Comparison of ENCODE assay signal across 17 cellular contexts in the genomic region with DNA sequence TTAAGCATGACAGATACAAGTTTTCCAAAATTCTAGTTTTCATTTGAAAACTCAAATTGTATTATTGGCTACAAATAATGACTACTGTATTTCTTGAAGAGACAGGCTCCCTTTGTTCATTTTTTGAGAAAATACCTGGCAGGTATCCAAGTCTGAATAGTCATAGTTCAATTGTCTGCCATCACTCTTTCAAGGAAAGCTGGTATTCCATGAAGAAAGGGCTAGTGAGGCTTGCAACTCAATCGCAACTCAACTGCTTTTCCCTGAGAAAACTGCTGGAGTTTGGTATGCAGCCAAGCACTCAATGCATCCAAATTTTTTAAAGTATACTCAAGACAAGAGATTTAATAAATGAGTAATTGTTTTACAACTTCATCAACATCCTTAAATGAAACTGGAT.
DNase-seq lines count a peak whose midpoint lies in the region; ATAC-seq, FAIRE-seq and TF ChIP-seq lines count a peak whose summit lies in the region.
"Had no signal": no experiment of that assay in that cellular context is flagged by ENCODE, and none has a peak within 500 bp of the region (broad histone marks: within the 10 kb centered on the region; RNA-seq: fewer than 3 reads in every experiment).

No MANE protein-coding gene starts in this region.

- in situ Hi-C loops in GM23248 (cut with MboI) = no loop called here

- TF ChIP-seq CTCF in RWPE2 (IDR thresholded peaks at IDR 0.05; ENCODE audit: poor library complexity, severe bottlenecking) (no peak), epithelial cell of esophagus (IDR thresholded peaks at IDR 0.05; ENCODE audit: insufficient read depth, low read depth, low read length, missing control alignments) (no peak), osteoblast (IDR thresholded peaks at IDR 0.05; ENCODE audit: extremely low read depth, low read depth, low read length) (no peak), neural progenitor cell (IDR thresholded peaks at IDR 0.05) (no peak)

- H3K4me1 Mint-ChIP-seq in neural progenitor cell = no peaks in the 10 kb centered on the region

- H3K4me2 ChIP-seq in GM23248 (ENCODE audit: unreplicated experiment) (no peak overlapping the region), osteoblast (ENCODE audit: insufficient read depth, low read length) (no peak overlapping the region), neural progenitor cell (no peak overlapping the region)

- ATAC-seq in RWPE2 (ENCODE audit: low read depth) = peak; percentile 55; the same call in 1 of the 3 replicates
- ATAC-seq: CD8-positive, alpha-beta T cell had no signal

- WGBS in GM23248 (ENCODE audit: low coverage in 1 of 2, low lambda C conversion rate in 2 of 2, missing lambda C conversion rate in 2 of 2), 2 experiments = 53 to 61% methylated on average over 1 of the region's 1 CpG

- H2AFZ ChIP-seq in GM23248 = no peak overlapping the region
- no peak overlapping the region for H2AFZ ChIP-seq in osteoblast (ENCODE audit: low read length)
- no peak overlapping the region for H2AFZ ChIP-seq in neural progenitor cell (replicated peaks)

- FAIRE-seq in GM19239 (lab: Jason Lieb, UNC) = no peak

- no peaks in the 10 kb centered on the region for H3K4me1 ChIP-seq in GM23248 (ENCODE audit: insufficient read depth)
- no peaks in the 10 kb centered on the region for H3K4me1 ChIP-seq in RWPE2 (ENCODE audit: insufficient read depth, poor library complexity, severe bottlenecking)
- H3K4me1 ChIP-seq in osteoblast (ENCODE audit: insufficient read depth, low read length) = no peaks in the 10 kb centered on the region
- H3K4me1 ChIP-seq in effector memory CD4-positive, alpha-beta T cell (ENCODE audit: control insufficient read depth, insufficient read depth, low read length, poor library complexity, severe bottlenecking) = no peaks in the 10 kb centered on the region
- H3K4me1 ChIP-seq in neural progenitor cell = no peaks in the 10 kb centered on the region
- H3K4me1 ChIP-seq: BE2C had no signal

- no peaks in the 10 kb centered on the region for H3K36me3 Mint-ChIP-seq in neural progenitor cell
- H3K36me3 Mint-ChIP-seq: CD8-positive, alpha-beta T cell had no signal

- no peaks in the 10 kb centered on the region for H3F3A ChIP-seq in GM23248 (ENCODE audit: insufficient read depth)
- no peaks in the 10 kb centered on the region for H3F3A ChIP-seq in neural progenitor cell (ENCODE audit: low read depth)

- H3K27ac ChIP-seq in GM23248 (no peak overlapping the region), RWPE2 (ENCODE audit: poor library complexity, severe bottlenecking) (no peak overlapping the region), osteoblast (ENCODE audit: low read depth, low read length) (no peak overlapping the region), neural progenitor cell (no peak overlapping the region)
- H3K27ac ChIP-seq in effector memory CD4-positive, alpha-beta T cell (ENCODE audit: insufficient read depth, low read length, poor library complexity, severe bottlenecking) = no peak overlapping the region

- H3K9me3 ChIP-seq in GM23248 (ENCODE audit: low read depth) (no peaks in the 10 kb centered on the region), RWPE2 (ENCODE audit: severe bottlenecking) (no peaks in the 10 kb centered on the region), osteoblast (ENCODE audit: low read depth, low read length) (no peaks in the 10 kb centered on the region), neural progenitor cell (ENCODE audit: low read depth) (no peaks in the 10 kb centered on the region)
- H3K9me3 ChIP-seq in effector memory CD4-positive, alpha-beta T cell (ENCODE audit: control insufficient read depth, low read length) = no peaks in the 10 kb centered on the region
- H3K9me3 ChIP-seq: BE2C had no signal

- H3K9ac ChIP-seq in GM23248 = no peak overlapping the region
- no peak overlapping the region for H3K9ac ChIP-seq in neural progenitor cell

- no peaks in the 10 kb centered on the region for H3K9me2 ChIP-seq in GM23248 (ENCODE audit: insufficient read depth)

- no peaks in the 10 kb centered on the region for H3K79me2 ChIP-seq in GM23248 (ENCODE audit: insufficient read depth)
- H3K79me2 ChIP-seq in osteoblast (ENCODE audit: insufficient read depth, low read length) = no peaks in the 10 kb centered on the region
- H3K79me2 ChIP-seq in neural progenitor cell (ENCODE audit: low read depth) = no peaks in the 10 kb centered on the region

- no peaks in the 10 kb centered on the region for H4K20me1 ChIP-seq in GM23248 (ENCODE audit: insufficient read depth)
- H4K20me1 ChIP-seq in osteoblast (ENCODE audit: insufficient read depth, low read length) = no peaks in the 10 kb centered on the region
- H4K20me1 ChIP-seq in neural progenitor cell (ENCODE audit: low read depth) = no peaks in the 10 kb centered on the region

- H3K4me3 ChIP-seq in GM23248 (no peak overlapping the region), RWPE2 (ENCODE audit: severe bottlenecking) (no peak overlapping the region), epithelial cell of esophagus (ENCODE audit: low read length) (no peak overlapping the region), osteoblast (ENCODE audit: insufficient read depth, low read length) (no peak overlapping the region), neural progenitor cell (no peak overlapping the region)
- H3K4me3 ChIP-seq in effector memory CD4-positive, alpha-beta T cell (ENCODE audit: insufficient read depth, low read depth, low read length, poor library complexity, severe bottlenecking) = no peak overlapping the region

- H3K36me3 ChIP-seq in GM23248 (ENCODE audit: low read depth) (no peaks in the 10 kb centered on the region), RWPE2 (ENCODE audit: low read depth) (no peaks in the 10 kb centered on the region), osteoblast (ENCODE audit: insufficient read depth, low read length) (no peaks in the 10 kb centered on the region), neural progenitor cell (no peaks in the 10 kb centered on the region)
- H3K36me3 ChIP-seq in effector memory CD4-positive, alpha-beta T cell (ENCODE audit: control insufficient read depth, insufficient read depth, low read length) = no peaks in the 10 kb centered on the region
- H3K36me3 ChIP-seq: BE2C had no signal

- DNase-seq in GM23248 = peak; percentile 23
- DNase-seq in RWPE2 (ENCODE audit: low spot score) = no peak
- peak; percentile 55 for DNase-seq in epithelial cell of esophagus (ENCODE audit: low read depth)
- DNase-seq in osteoblast (ENCODE audit: insufficient read length, low spot score, missing footprints) = peak; percentile 31
- no peak for DNase-seq in GM19239 (ENCODE audit: insufficient read length, low spot score)
- no peak for DNase-seq in effector memory CD4-positive, alpha-beta T cell
- DNase-seq in stimulated activated CD4-positive, alpha-beta T cell treated with anti-CD3 and anti-CD28 coated beads, Interleukin-4, amount 100 ng/mL, for 4 hours = no peak
- no peak for DNase-seq in neural progenitor cell (ENCODE audit: low spot score)
- DNase-seq: ACHN; BE2C; CD8-positive, alpha-beta T cell; DND-41; H7; Karpas-422; NCI-H1417; NCI-H1930; NCI-H510A treated with DMSO at 0.1 percent for 48 hours had no signal

- no peak overlapping the region for H3K4me3 Mint-ChIP-seq in neural progenitor cell
- H3K4me3 Mint-ChIP-seq: CD8-positive, alpha-beta T cell had no signal

- no peak overlapping the region for H3K27ac Mint-ChIP-seq in neural progenitor cell
- H3K27ac Mint-ChIP-seq: CD8-positive, alpha-beta T cell had no signal

- no peaks in the 10 kb centered on the region for H3K9me3 Mint-ChIP-seq in neural progenitor cell
- H3K9me3 Mint-ChIP-seq: CD8-positive, alpha-beta T cell had no signal

- no peaks in the 10 kb centered on the region for H3K27me3 Mint-ChIP-seq in neural progenitor cell (ENCODE audit: insufficient read depth, low read depth)

- H3K27me3 ChIP-seq in GM23248 (replicated peaks; ENCODE audit: insufficient read depth) (no peaks in the 10 kb centered on the region), RWPE2 (ENCODE audit: insufficient read depth, poor library complexity, severe bottlenecking) (no peaks in the 10 kb centered on the region), osteoblast (ENCODE audit: insufficient read depth, low read length) (no peaks in the 10 kb centered on the region), neural progenitor cell (no peaks in the 10 kb centered on the region)
- H3K27me3 ChIP-seq in effector memory CD4-positive, alpha-beta T cell (replicated peaks; ENCODE audit: control insufficient read depth, insufficient read depth, low read length, poor library complexity, severe bottlenecking) = no peaks in the 10 kb centered on the region

Comparison
In these comparisons a context has a peak if more than half of its experiments do, and no peak if none do; other contexts are left out.
1. DNase-seq: peak in GM23248 (single experiment), epithelial cell of esophagus (single experiment) and osteoblast (single experiment); none in RWPE2 (single experiment), GM19239 (single experiment), effector memory CD4-positive, alpha-beta T cell (0 of 3), stimulated activated CD4-positive, alpha-beta T cell treated with anti-CD3 and anti-CD28 coated beads, Interleukin-4, amount 100 ng/mL, for 4 hours (0 of 2) and neural progenitor cell (single experiment).